8 cellular contexts compared by ENCODE assay signal in genomic region chr7:24756545-24756988, GRCh38. TPM values are rescaled to one million over a fixed set of nuclear protein-coding genes. Genes with fewer than 3 reads are reported as not detected.
A peak's percentile ranks its signal among the peaks of the same experiment; 100 is the strongest.
DNase-seq lines count a peak whose midpoint lies in the region; ATAC-seq lines count a peak whose summit lies in the region.

No MANE protein-coding gene starts in this region.

- peaks cover 8% of the 10 kb centered on the region for H3K9me3 Mint-ChIP-seq in activated T-cell treated with anti-CD3 and anti-CD28 coated beads, Interleukin-2, amount 50 U/mL, for 24 hours

- intact Hi-C loops in left cardiac atrium (cut with DNase I), result no loop called here

- no peaks in the 10 kb centered on the region for H3K36me3 Mint-ChIP-seq in activated T-cell treated with anti-CD3 and anti-CD28 coated beads, Interleukin-2, amount 50 U/mL, for 24 hours (ENCODE audit: low read depth)

- peaks cover 65% of the 10 kb centered on the region for H3K27me3 Mint-ChIP-seq in activated T-cell treated with anti-CD3 and anti-CD28 coated beads, Interleukin-2, amount 50 U/mL, for 24 hours

- H3K4me3 Mint-ChIP-seq in activated T-cell treated with anti-CD3 and anti-CD28 coated beads, Interleukin-2, amount 50 U/mL, for 24 hours, result peak overlapping the region; percentile 80

- DNase-seq in ELF-1 (ENCODE audit: low read depth, low spot score) (peak; percentile 46), left cardiac atrium (peak; percentile 33), renal cortical epithelial cell (ENCODE audit: low read depth) (peak; percentile 16)
- DNase-seq in activated T-cell treated with anti-CD3 and anti-CD28 coated beads, Interleukin-2, amount 50 U/mL, for 24 hours, result peak; percentile 61

- peaks cover 35% of the 10 kb centered on the region for H3K4me1 Mint-ChIP-seq in activated T-cell treated with anti-CD3 and anti-CD28 coated beads, Interleukin-2, amount 50 U/mL, for 24 hours (ENCODE audit: low read depth)

- ATAC-seq in HG03097 (IDR thresholded peaks at IDR 0.05; ENCODE audit: low FRiP score, unreplicated experiment), result peak; percentile 7
- peak; percentile 18 to 51 for ATAC-seq in left cardiac atrium
- ATAC-seq in HG03565 (IDR thresholded peaks at IDR 0.05; ENCODE audit: unreplicated experiment), result no peak
- ATAC-seq in HG03442 (IDR thresholded peaks at IDR 0.05; ENCODE audit: unreplicated experiment), result no peak
- no peak for ATAC-seq in GM21367 (IDR thresholded peaks at IDR 0.05; ENCODE audit: unreplicated experiment)

- H3K27ac Mint-ChIP-seq in activated T-cell treated with anti-CD3 and anti-CD28 coated beads, Interleukin-2, amount 50 U/mL, for 24 hours, result peak overlapping the region; percentile 73

RNA-seq across cellular contexts. Expression of gene GSDME, which starts 0.7 kb away (rescaled TPM):
- 1 to 10 TPM; 6.4 to 8.6 TPM for total RNA-seq in left cardiac atrium
- 68.4 and 79.0 TPM in 2 replicates for total RNA-seq in renal cortical epithelial cell

Comparison
In these comparisons a context has a peak if more than half of its experiments do, and no peak if none do; other contexts are left out.
1. ATAC-seq: peak in HG03097 (single experiment) and left cardiac atrium (2 of 2); none in HG03565 (single experiment), HG03442 (single experiment) and GM21367 (single experiment).
2. Peak in every context shown above with its lines, with median percentiles within 50 percentile points of each other: DNase-seq.